ENCODE assay signal across 39 cellular contexts in the genomic region with DNA sequence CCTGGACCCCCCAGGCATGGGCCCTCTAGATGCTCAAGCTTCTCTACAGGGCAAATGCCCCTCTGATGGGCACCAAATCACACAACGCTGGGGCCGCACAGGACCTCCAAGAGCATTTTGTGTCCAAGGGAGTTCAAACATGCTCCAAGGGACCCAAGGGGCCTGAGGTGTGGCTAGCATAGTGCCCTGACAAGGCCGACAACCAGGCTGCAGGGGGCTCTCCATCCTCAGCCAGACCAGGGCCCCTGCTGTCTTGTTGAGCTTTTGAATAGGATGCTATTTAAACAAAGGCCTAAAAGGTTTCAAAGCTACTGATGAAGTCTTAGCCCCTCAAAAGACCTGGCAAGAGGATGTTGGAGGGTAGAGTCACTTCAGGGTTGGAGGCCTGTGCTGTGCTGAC. TPM values are rescaled to one million over a fixed set of nuclear protein-coding genes. Genes with fewer than 3 reads are reported as not detected.
"Had no signal": no experiment of that assay in that cellular context is flagged by ENCODE, and none has a peak within 500 bp of the region (broad histone marks: within the 10 kb centered on the region; RNA-seq: fewer than 3 reads in every experiment).

No MANE protein-coding gene starts in this region.

- H3K4me1 Mint-ChIP-seq: activated CD4-positive, alpha-beta T cell treated with anti-CD3 and anti-CD28 coated beads for 36 hours; activated CD4-positive, alpha-beta T cell treated with anti-CD3 and anti-CD28 coated beads, Interleukin-2, amount 10 ng/mL, durations not matched to agents 24 days and 14 days; activated CD8-positive, alpha-beta memory T cell treated with anti-CD3 and anti-CD28 coated beads, Interleukin-2, amount 10 ng/mL, durations not matched to agents 7 days and 5 days; activated naive CD4-positive, alpha-beta T cell treated with anti-CD3 and anti-CD28 coated beads, Interleukin-2, amount 50 U/mL, for 24 hours; activated naive CD8-positive, alpha-beta T cell treated with anti-CD3 and anti-CD28 coated beads for 36 hours; activated naive CD8-positive, alpha-beta T cell treated with anti-CD3 and anti-CD28 coated beads, Interleukin-2, amount 50 U/mL, for 24 hours had no signal

- H3K36me3 ChIP-seq: adrenal gland, esophagus squamous epithelium, gastroesophageal sphincter had no signal

- ATAC-seq: activated CD4-positive, alpha-beta T cell treated with anti-CD3 and anti-CD28 coated beads for 36 hours; activated CD8-positive, alpha-beta memory T cell treated with anti-CD3 and anti-CD28 coated beads, Interleukin-2, amount 10 ng/mL, durations not matched to agents 7 days and 5 days; activated CD8-positive, alpha-beta T cell treated with anti-CD3 and anti-CD28 coated beads, Interleukin-2, amount 10 ng/mL, durations not matched to agents 7 days and 5 days; activated naive CD8-positive, alpha-beta T cell treated with anti-CD3 and anti-CD28 coated beads, Interleukin-2, amount 50 U/mL, for 24 hours; body of pancreas; effector memory CD8-positive, alpha-beta T cell; gastroesophageal sphincter had no signal

- DNase-seq: activated CD4-positive, alpha-beta memory T cell treated with anti-CD3 and anti-CD28 coated beads for 36 hours; activated CD4-positive, alpha-beta T cell treated with anti-CD3 and anti-CD28 coated beads for 36 hours; activated CD4-positive, alpha-beta T cell treated with anti-CD3 and anti-CD28 coated beads, Interleukin-2, amount 10 ng/mL, durations not matched to agents 24 days and 14 days; activated CD4-positive, CD25-positive, alpha-beta regulatory T cell; activated CD4-positive, CD25-positive, alpha-beta regulatory T cell treated with anti-CD3 and anti-CD28 coated beads, Interleukin-2, amount 50 U/mL, for 72 hours; activated CD8-positive, alpha-beta memory T cell treated with anti-CD3 and anti-CD28 coated beads, Interleukin-2, amount 10 ng/mL, durations not matched to agents 7 days and 5 days; activated CD8-positive, alpha-beta memory T cell treated with anti-CD3 and anti-CD28 coated beads, Interleukin-2, amount 50 U/mL, for 4 hours; activated CD8-positive, alpha-beta T cell treated with anti-CD3 and anti-CD28 coated beads, Interleukin-2, amount 10 ng/mL, durations not matched to agents 7 days and 5 days; activated effector memory CD4-positive, alpha-beta T cell treated with anti-CD3 and anti-CD28 coated beads, Interleukin-2, amount 50 U/mL, for 16 hours; activated naive CD4-positive, alpha-beta T cell treated with anti-CD3 and anti-CD28 coated beads for 36 hours; activated naive CD8-positive, alpha-beta T cell treated with anti-CD3 and anti-CD28 coated beads for 36 hours; activated naive CD8-positive, alpha-beta T cell treated with anti-CD3 and anti-CD28 coated beads, Interleukin-2, amount 50 U/mL, for 24 hours; activated T-cell treated with anti-CD3 and anti-CD28 coated beads, Interleukin-2, amount 50 U/mL, for 1 hour; activated T-cell treated with anti-CD3 and anti-CD28 coated beads, Interleukin-2, amount 50 U/mL, for 48 hours; adrenal gland; amygdala; aorta; body of pancreas; central memory CD4-positive, alpha-beta T cell; cerebellar nuclear complex; effector CD4-positive, alpha-beta T cell; effector memory CD8-positive, alpha-beta T cell; esophagus squamous epithelium; foreskin melanocyte; T-helper 2 cell had no signal

- H3K9me3 ChIP-seq: adrenal gland, body of pancreas, esophagus squamous epithelium, gastroesophageal sphincter had no signal

- H3K36me3 Mint-ChIP-seq: activated CD4-positive, alpha-beta memory T cell treated with anti-CD3 and anti-CD28 coated beads for 36 hours; activated CD8-positive, alpha-beta memory T cell treated with anti-CD3 and anti-CD28 coated beads, Interleukin-2, amount 10 ng/mL, durations not matched to agents 7 days and 5 days; activated naive CD4-positive, alpha-beta T cell treated with anti-CD3 and anti-CD28 coated beads, Interleukin-2, amount 50 U/mL, for 24 hours; activated naive CD8-positive, alpha-beta T cell treated with anti-CD3 and anti-CD28 coated beads for 36 hours had no signal

- H3K27me3 ChIP-seq: body of pancreas had no signal

- H3K27ac Mint-ChIP-seq: activated CD4-positive, alpha-beta memory T cell treated with anti-CD3 and anti-CD28 coated beads for 36 hours; activated CD4-positive, alpha-beta T cell treated with anti-CD3 and anti-CD28 coated beads for 36 hours; activated CD4-positive, alpha-beta T cell treated with anti-CD3 and anti-CD28 coated beads, Interleukin-2, amount 10 ng/mL, durations not matched to agents 24 days and 14 days; activated CD8-positive, alpha-beta memory T cell treated with anti-CD3 and anti-CD28 coated beads, Interleukin-2, amount 10 ng/mL, durations not matched to agents 7 days and 5 days; activated CD8-positive, alpha-beta T cell treated with anti-CD3 and anti-CD28 coated beads, Interleukin-2, amount 10 ng/mL, durations not matched to agents 7 days and 5 days; activated naive CD4-positive, alpha-beta T cell treated with anti-CD3 and anti-CD28 coated beads for 36 hours; activated naive CD4-positive, alpha-beta T cell treated with anti-CD3 and anti-CD28 coated beads, Interleukin-2, amount 50 U/mL, for 24 hours; activated naive CD8-positive, alpha-beta T cell treated with anti-CD3 and anti-CD28 coated beads for 36 hours; activated naive CD8-positive, alpha-beta T cell treated with anti-CD3 and anti-CD28 coated beads, Interleukin-2, amount 50 U/mL, for 24 hours; activated T-helper 1 cell treated with anti-CD3 and anti-CD28 coated beads, Interleukin-12 subunit alpha, Interleukin-12 subunit beta, Interleukin-2, Interleukin-4 antibody, amounts not matched to agents 30 ng/mL and 10 ng/mL and 1 ng/mL, durations not matched to agents 14 hours and 24 hours and 36 hours; activated T-helper 2 cell treated with anti-CD3 and anti-CD28 coated beads, Interferon-gamma antibody, Interleukin-2, Interleukin-4, amounts not matched to agents 10 μg/mL and 5 μg/mL and 100 μg/mL, durations not matched to agents 14 hours and 24 hours and 36 hours; dendritic cell treated with granulocyte-macrophage colony-stimulating factor and Interleukin-4, amounts not matched to agents 40 ng/mL and 50 ng/mL, for 4 days; effector memory CD8-positive, alpha-beta T cell had no signal

- H3K4me3 Mint-ChIP-seq: activated CD4-positive, alpha-beta memory T cell treated with anti-CD3 and anti-CD28 coated beads for 36 hours; activated CD4-positive, alpha-beta T cell treated with anti-CD3 and anti-CD28 coated beads for 36 hours; activated CD4-positive, alpha-beta T cell treated with anti-CD3 and anti-CD28 coated beads, Interleukin-2, amount 10 ng/mL, durations not matched to agents 24 days and 14 days; activated CD8-positive, alpha-beta memory T cell treated with anti-CD3 and anti-CD28 coated beads, Interleukin-2, amount 10 ng/mL, durations not matched to agents 7 days and 5 days; activated CD8-positive, alpha-beta T cell treated with anti-CD3 and anti-CD28 coated beads, Interleukin-2, amount 10 ng/mL, durations not matched to agents 7 days and 5 days; activated naive CD4-positive, alpha-beta T cell treated with anti-CD3 and anti-CD28 coated beads for 36 hours; activated naive CD4-positive, alpha-beta T cell treated with anti-CD3 and anti-CD28 coated beads, Interleukin-2, amount 50 U/mL, for 24 hours; activated naive CD8-positive, alpha-beta T cell treated with anti-CD3 and anti-CD28 coated beads for 36 hours; activated naive CD8-positive, alpha-beta T cell treated with anti-CD3 and anti-CD28 coated beads, Interleukin-2, amount 50 U/mL, for 24 hours; activated T-helper 1 cell treated with anti-CD3 and anti-CD28 coated beads, Interleukin-12 subunit alpha, Interleukin-12 subunit beta, Interleukin-2, Interleukin-4 antibody, amounts not matched to agents 30 ng/mL and 10 ng/mL and 1 ng/mL, durations not matched to agents 14 hours and 24 hours and 36 hours; dendritic cell treated with granulocyte-macrophage colony-stimulating factor and Interleukin-4, amounts not matched to agents 40 ng/mL and 50 ng/mL, for 4 days; effector memory CD8-positive, alpha-beta T cell had no signal

- H3K27ac ChIP-seq: adrenal gland, body of pancreas, coronary artery, epithelial cell of prostate, esophagus squamous epithelium, gastroesophageal sphincter had no signal

- H3K9me3 Mint-ChIP-seq: activated CD4-positive, alpha-beta memory T cell treated with anti-CD3 and anti-CD28 coated beads for 36 hours; activated CD4-positive, alpha-beta T cell treated with anti-CD3 and anti-CD28 coated beads, Interleukin-2, amount 10 ng/mL, durations not matched to agents 24 days and 14 days; activated naive CD4-positive, alpha-beta T cell treated with anti-CD3 and anti-CD28 coated beads for 36 hours; activated naive CD4-positive, alpha-beta T cell treated with anti-CD3 and anti-CD28 coated beads, Interleukin-2, amount 50 U/mL, for 24 hours; activated naive CD8-positive, alpha-beta T cell treated with anti-CD3 and anti-CD28 coated beads for 36 hours; activated naive CD8-positive, alpha-beta T cell treated with anti-CD3 and anti-CD28 coated beads, Interleukin-2, amount 50 U/mL, for 24 hours; activated T-helper 1 cell treated with anti-CD3 and anti-CD28 coated beads, Interleukin-12 subunit alpha, Interleukin-12 subunit beta, Interleukin-2, Interleukin-4 antibody, amounts not matched to agents 30 ng/mL and 10 ng/mL and 1 ng/mL, durations not matched to agents 14 hours and 24 hours and 36 hours; activated T-helper 2 cell treated with anti-CD3 and anti-CD28 coated beads, Interferon-gamma antibody, Interleukin-2, Interleukin-4, amounts not matched to agents 10 μg/mL and 5 μg/mL and 100 μg/mL, durations not matched to agents 14 hours and 24 hours and 36 hours; dendritic cell treated with granulocyte-macrophage colony-stimulating factor and Interleukin-4, amounts not matched to agents 40 ng/mL and 50 ng/mL, for 4 days; effector memory CD8-positive, alpha-beta T cell had no signal

- H3K4me1 ChIP-seq: adrenal gland, body of pancreas, esophagus squamous epithelium, gastroesophageal sphincter had no signal

- H3K4me3 ChIP-seq: adrenal gland, body of pancreas, coronary artery, esophagus squamous epithelium, gastroesophageal sphincter had no signal

RNA-seq across cellular contexts. Expression of gene EN1, which starts 33.1 kb away (rescaled TPM):
- total RNA-seq: activated CD4-positive, alpha-beta memory T cell treated with anti-CD3 and anti-CD28 coated beads for 36 hours; activated CD4-positive, alpha-beta T cell treated with anti-CD3 and anti-CD28 coated beads for 36 hours; activated CD4-positive, alpha-beta T cell treated with anti-CD3 and anti-CD28 coated beads, Interleukin-2, amount 10 ng/mL, durations not matched to agents 24 days and 14 days; activated CD8-positive, alpha-beta memory T cell treated with anti-CD3 and anti-CD28 coated beads for 36 hours; activated CD8-positive, alpha-beta memory T cell treated with anti-CD3 and anti-CD28 coated beads, Interleukin-2, amount 10 ng/mL, durations not matched to agents 7 days and 5 days; activated CD8-positive, alpha-beta T cell treated with anti-CD3 and anti-CD28 coated beads, Interleukin-2, amount 10 ng/mL, durations not matched to agents 7 days and 5 days; activated naive CD4-positive, alpha-beta T cell treated with anti-CD3 and anti-CD28 coated beads for 36 hours; activated naive CD8-positive, alpha-beta T cell treated with anti-CD3 and anti-CD28 coated beads for 36 hours; activated T-helper 1 cell treated with anti-CD3 and anti-CD28 coated beads, Interleukin-12 subunit alpha, Interleukin-12 subunit beta, Interleukin-2, Interleukin-4 antibody, amounts not matched to agents 30 ng/mL and 10 ng/mL and 1 ng/mL, durations not matched to agents 14 hours and 24 hours and 36 hours; activated T-helper 2 cell treated with anti-CD3 and anti-CD28 coated beads, Interferon-gamma antibody, Interleukin-2, Interleukin-4, amounts not matched to agents 10 μg/mL and 5 μg/mL and 100 μg/mL, durations not matched to agents 14 hours and 24 hours and 36 hours; aorta; body of pancreas; endothelial cell of umbilical vein; esophagus squamous epithelium; fibroblast of lung; fibroblast of villous mesenchyme; glomerular endothelial cell; T-helper 1 cell treated with Interleukin-12 subunit alpha and Interleukin-12 subunit beta and Interleukin-4 antibody, amounts not matched to agents 30 ng/mL and 1 ng/mL, for 36 hours had no signal
- polyA plus RNA-seq: aorta, endothelial cell of umbilical vein, esophagus, fibroblast of lung had no signal
